In genomic region chr14:26765768-26766550, GRCh38 we compare ENCODE assay signal across 11 cellular contexts.
DNase-seq lines count a peak whose midpoint lies in the region; ATAC-seq and TF ChIP-seq lines count a peak whose summit lies in the region.
"Had no signal": no experiment of that assay in that cellular context is flagged by ENCODE, and none has a peak within 500 bp of the region (broad histone marks: within the 10 kb centered on the region; RNA-seq: fewer than 3 reads in every experiment).

No MANE protein-coding gene starts in this region.

- POLR2A ChIA-PET in MCF 10A (lab: Yijun Ruan, JAX): interaction anchor here (0.6 to 1.3 kb wide), 4 partner anchors 11 to 193 kb away, joined by 3 to 4 read pairs (median 4); no protein-coding TSS in a partner anchor

- H3K36me3 ChIP-seq in breast epithelium (no peaks in the 10 kb centered on the region), lung (ENCODE audit: control insufficient read depth in 2 of 2, insufficient read depth in 2 of 2, low read length in 2 of 2) (no peaks in the 10 kb centered on the region)
- H3K36me3 ChIP-seq: cardiac muscle cell, WERI-Rb-1 had no signal

- H3K27me3 Mint-ChIP-seq in MCF 10A (ENCODE audit: insufficient read depth, unreplicated experiment): no peaks in the 10 kb centered on the region
- H3K27me3 Mint-ChIP-seq in activated T-helper 17 cell treated with anti-CD3 and anti-CD28 coated beads, Interleukin-2, amount 50 U/mL, for 72 hours: no peaks in the 10 kb centered on the region

- intact Hi-C loops in MCF 10A (cut with micrococcal nuclease) (no loop called here), breast epithelium (cut with DNase I; ENCODE audit: low total_unique reads) (no loop called here)

- DNase-seq in MCF 10A (ENCODE audit: unreplicated experiment) (peak; percentile 34), breast epithelium (ENCODE audit: low spot score in 2 of 2) (no peak), choroid plexus epithelial cell (ENCODE audit: low read depth) (peak; percentile 84), lung (ENCODE audit: low spot score) (peak; percentile 41), NCI-H2029 (lab: John Stamatoyannopoulos, UW) (no peak), 8988T (no peak)
- no peak for DNase-seq in stimulated activated CD4-positive, alpha-beta T cell treated with anti-CD3 and anti-CD28 coated beads, Interleukin-12 subunit alpha, Interleukin-12 subunit beta, amount 100 ng/mL, for 4 hours
- DNase-seq: NCI-H187 treated with DMSO at 0.1 percent for 48 hours, WERI-Rb-1 had no signal

- H3K4me1 ChIP-seq in breast epithelium (no peaks in the 10 kb centered on the region), lung (ENCODE audit: control insufficient read depth in 2 of 2, insufficient read depth in 2 of 2, low read length in 2 of 2) (no peaks in the 10 kb centered on the region)

- CTCF ChIA-PET in MCF 10A (lab: Yijun Ruan, JAX): interaction anchor here (0.7 kb wide), 1 partner anchor 774 kb away, joined by 3 read pairs; no protein-coding TSS in a partner anchor

- H3K4me3 Mint-ChIP-seq in MCF 10A (ENCODE audit: unreplicated experiment): no peak overlapping the region
- H3K4me3 Mint-ChIP-seq in activated T-helper 17 cell treated with anti-CD3 and anti-CD28 coated beads, Interleukin-2, amount 50 U/mL, for 72 hours: no peak overlapping the region

- H3K4me3 ChIP-seq in breast epithelium: no peak overlapping the region
- H3K4me3 ChIP-seq in choroid plexus epithelial cell (ENCODE audit: low read depth, low read length): no peak overlapping the region
- no peak overlapping the region for H3K4me3 ChIP-seq in lung
- H3K4me3 ChIP-seq: cardiac muscle cell had no signal

- no peaks in the 10 kb centered on the region for H3K9me3 ChIP-seq in breast epithelium
- H3K9me3 ChIP-seq in lung (ENCODE audit: control insufficient read depth in 2 of 2, insufficient read depth in 1 of 2, low read length in 1 of 2): no peaks in the 10 kb centered on the region

- no peak overlapping the region for H3K27ac Mint-ChIP-seq in MCF 10A (ENCODE audit: low read depth, unreplicated experiment)
- no peak overlapping the region for H3K27ac Mint-ChIP-seq in activated T-helper 17 cell treated with anti-CD3 and anti-CD28 coated beads, Interleukin-2, amount 50 U/mL, for 72 hours

- no peak for TF ChIP-seq CTCF in MCF 10A (IDR thresholded peaks at IDR 0.05; ENCODE audit: unreplicated experiment)
- no peak for TF ChIP-seq CTCF in breast epithelium (IDR thresholded peaks at IDR 0.05)
- no peak for TF ChIP-seq CTCF in choroid plexus epithelial cell (conservative IDR thresholded peaks at IDR 0.05; ENCODE audit: low read depth, low read length)
- no peak for TF ChIP-seq CTCF in lung (IDR thresholded peaks at IDR 0.05; ENCODE audit: control extremely low read depth, extremely low read depth)

- peak; percentile 48 for ATAC-seq in lung (ENCODE audit: insufficient read depth, low FRiP score)
- ATAC-seq in activated T-helper 17 cell treated with anti-CD3 and anti-CD28 coated beads, Interleukin-2, amount 50 U/mL, for 72 hours (replicated peaks): no peak

- no peak for TF ChIP-seq POLR2A in breast epithelium (IDR thresholded peaks at IDR 0.05)

- no TSS peak for BruUV-seq in MCF 10A (replicated peaks; lab: Mats Ljungman, UMichigan)

- no peaks in the 10 kb centered on the region for H3K9me3 Mint-ChIP-seq in MCF 10A (ENCODE audit: unreplicated experiment)
- peaks cover 8% of the 10 kb centered on the region for H3K9me3 Mint-ChIP-seq in activated T-helper 17 cell treated with anti-CD3 and anti-CD28 coated beads, Interleukin-2, amount 50 U/mL, for 72 hours

- peak overlapping the region in 1 of 2 donors; percentile 5 for H3K27ac ChIP-seq in breast epithelium
- H3K27ac ChIP-seq in lung (ENCODE audit: low read depth in 1 of 2, low read length in 1 of 2): no peak overlapping the region
- H3K27ac ChIP-seq: cardiac muscle cell, WERI-Rb-1 had no signal

- H3K27me3 ChIP-seq in breast epithelium (no peaks in the 10 kb centered on the region), lung (ENCODE audit: control insufficient read depth, insufficient read depth) (no peaks in the 10 kb centered on the region)
- H3K27me3 ChIP-seq: cardiac muscle cell had no signal

- no peaks in the 10 kb centered on the region for H3K36me3 Mint-ChIP-seq in MCF 10A (ENCODE audit: insufficient read depth, unreplicated experiment)
- H3K36me3 Mint-ChIP-seq in activated T-helper 17 cell treated with anti-CD3 and anti-CD28 coated beads, Interleukin-2, amount 50 U/mL, for 72 hours (ENCODE audit: low read depth): no peaks in the 10 kb centered on the region

- 35 to 51% methylated on average over 2 of the region's 2 CpGs for WGBS in lung, 2 donors

- peaks cover 12% of the 10 kb centered on the region for H3K4me1 Mint-ChIP-seq in MCF 10A (ENCODE audit: insufficient read depth, unreplicated experiment)
- H3K4me1 Mint-ChIP-seq in activated T-helper 17 cell treated with anti-CD3 and anti-CD28 coated beads, Interleukin-2, amount 50 U/mL, for 72 hours: no peaks in the 10 kb centered on the region

Comparison
In these comparisons a context has a peak if more than half of its experiments do, and no peak if none do; other contexts are left out.
1. DNase-seq: peak in MCF 10A (single experiment), choroid plexus epithelial cell (single experiment) and lung (single experiment); none in breast epithelium (0 of 2), NCI-H2029 (single experiment), stimulated activated CD4-positive, alpha-beta T cell treated with anti-CD3 and anti-CD28 coated beads, Interleukin-12 subunit alpha, Interleukin-12 subunit beta, amount 100 ng/mL, for 4 hours (single experiment) and 8988T (single experiment).